12 cellular contexts compared by ENCODE assay signal in genomic region chr1:109892476-109893368, GRCh38. TPM values are rescaled to one million over a fixed set of nuclear protein-coding genes. Genes with fewer than 3 reads are reported as not detected.
DNase-seq lines count a peak whose midpoint lies in the region; ATAC-seq and TF ChIP-seq lines count a peak whose summit lies in the region.
"Had no signal": no experiment of that assay in that cellular context is flagged by ENCODE, and none has a peak within 500 bp of the region (broad histone marks: within the 10 kb centered on the region; RNA-seq: fewer than 3 reads in every experiment).

No MANE protein-coding gene starts in this region.

- no peak for TF ChIP-seq CTCF in left ventricle myocardium inferior (IDR thresholded peaks at IDR 0.05; ENCODE audit: borderline replicate concordance)

- H3K4me3 ChIP-seq in H7 (ENCODE audit: insufficient read depth, low read depth, low read length) (no peak overlapping the region), left ventricle myocardium inferior (no peak overlapping the region)

- H3K27me3 ChIP-seq in H7 (ENCODE audit: control insufficient read depth, insufficient read depth, low read length) (no peaks in the 10 kb centered on the region; the same call in 1 of the 2 replicates), left ventricle myocardium inferior (ENCODE audit: low read depth) (no peaks in the 10 kb centered on the region)

- H3K4me1 ChIP-seq in left ventricle myocardium inferior = peaks cover 72% of the 10 kb centered on the region

- H3K36me3 ChIP-seq in H7 (replicated peaks; ENCODE audit: control insufficient read depth, insufficient read depth, low read length) = no peaks in the 10 kb centered on the region
- no peaks in the 10 kb centered on the region for H3K36me3 ChIP-seq in left ventricle myocardium inferior

- DNase-seq in H7 (peak; percentile 54), T1000 (lab: John Stamatoyannopoulos, UW) (peak; percentile 9), left ventricle myocardium inferior (no peak), renal cortical epithelial cell (ENCODE audit: low read depth) (peak; percentile 74), NCI-H187 (lab: John Stamatoyannopoulos, UW) (no peak), HCEC 1CT (no peak)
- no peak for DNase-seq in activated CD8-positive, alpha-beta memory T cell treated with anti-CD3 and anti-CD28 coated beads, Interleukin-2, amount 50 U/mL, for 48 hours
- DNase-seq: activated CD4-positive, CD25-positive, alpha-beta regulatory T cell; naive thymus-derived CD8-positive, alpha-beta T cell; stimulated activated CD4-positive, alpha-beta T cell treated with anti-CD3 and anti-CD28 coated beads, Interleukin-1b, Interleukin-23, amount 100 ng/mL, for 48 hours had no signal

- no peaks in the 10 kb centered on the region for H3K9me3 ChIP-seq in left ventricle myocardium inferior (replicated peaks)

- no peak for ATAC-seq in HG03280 (IDR thresholded peaks at IDR 0.05; ENCODE audit: unreplicated experiment)
- ATAC-seq: naive thymus-derived CD8-positive, alpha-beta T cell had no signal

- intact Hi-C loops in left ventricle myocardium inferior (cut with micrococcal nuclease) = no loop called here

- peak overlapping the region; percentile 66 for H3K27ac ChIP-seq in left ventricle myocardium inferior (replicated peaks)

RNA-seq across cellular contexts. Expression of gene CSF1, which starts 17.9 kb away (rescaled TPM):
- total RNA-seq in H7 (2014; rRNA removed; shearing (Covaris generic)) = 5.5 and 6.9 TPM in 2 replicates
- 13.9 TPM for total RNA-seq in left ventricle myocardium inferior
- 39.2 and 51.3 TPM in 2 replicates for total RNA-seq in renal cortical epithelial cell
- total RNA-seq: OCI-LY7 had no signal

Comparison
In these comparisons a context has a peak if more than half of its experiments do, and no peak if none do; other contexts are left out.
1. DNase-seq: peak in H7 (single experiment), T1000 (single experiment) and renal cortical epithelial cell (single experiment); none in left ventricle myocardium inferior (single experiment), activated CD8-positive, alpha-beta memory T cell treated with anti-CD3 and anti-CD28 coated beads, Interleukin-2, amount 50 U/mL, for 48 hours (single experiment), NCI-H187 (0 of 2) and HCEC 1CT (single experiment).